Comparison of ENCODE assay signal across 1 cellular context in the genomic region with DNA sequence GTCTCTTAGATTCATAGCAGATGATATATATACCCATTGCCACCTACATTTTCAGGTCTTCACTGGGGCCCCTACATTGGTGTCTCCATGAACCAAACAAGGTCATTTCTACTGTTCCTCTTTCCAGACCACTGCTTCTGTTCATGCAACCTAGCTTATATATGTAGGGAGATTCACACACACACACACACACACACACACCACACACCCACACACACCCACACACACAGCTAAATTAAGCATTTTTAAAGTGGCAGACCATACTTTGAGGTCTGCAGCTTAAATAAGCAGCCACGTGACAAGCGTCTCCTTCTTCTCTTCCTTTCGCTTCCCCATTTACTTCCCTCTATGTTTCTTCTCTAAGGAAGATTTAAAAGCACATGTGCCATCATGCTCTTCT.
TF ChIP-seq lines count a peak whose summit lies in the region.

No MANE protein-coding gene starts in this region.

TF ChIP-seq in GM23338, 12 proteins besides CTCF, POLR2A, EP300 and RAD21 (continued from another document):
- no peak for TF ChIP-seq ETS1 (IDR thresholded peaks at IDR 0.05)
- no peak for TF ChIP-seq CREB1 (CRISPR knock-in tag; IDR thresholded peaks at IDR 0.05; ENCODE audit: low read depth)
